8 cellular contexts compared by ENCODE assay signal in genomic region chr19:29715695-29716581, GRCh38. TPM values are rescaled to one million over a fixed set of nuclear protein-coding genes. Genes with fewer than 3 reads are reported as not detected.
DNase-seq lines count a peak whose midpoint lies in the region; ATAC-seq, FAIRE-seq and TF ChIP-seq lines count a peak whose summit lies in the region.

No MANE protein-coding gene starts in this region.

- peaks cover 25% of the 10 kb centered on the region for H3K79me2 ChIP-seq in MM.1S (ENCODE audit: low read length)

- peaks cover 11% of the 10 kb centered on the region; the same call in 1 of the 2 replicates for H3F3A ChIP-seq in MM.1S (ENCODE audit: insufficient read depth, low read length)

- in situ Hi-C loops in ACHN (cut with HindIII; ENCODE audit: low pct_ligation_motif_present, low pct_unique_long_range_greater_than_20kb, low sequenced_read_pairs): no loop called here

- FAIRE-seq in bronchial epithelial cell (lab: Jason Lieb, UNC): no peak

- H3K27ac ChIP-seq in MM.1S (ENCODE audit: low read length): peak overlapping the region; percentile 55; the same call in 1 of the 2 replicates
- peak overlapping the region; percentile 84 to 99 for H3K27ac ChIP-seq in lung (ENCODE audit: low read depth in 1 of 2, low read length in 1 of 2)
- H3K27ac ChIP-seq in urinary bladder (ENCODE audit: low read depth): peak overlapping the region; percentile 86

- peak overlapping the region; percentile 80 for H2AFZ ChIP-seq in MM.1S (ENCODE audit: low read length)

- H3K9me3 ChIP-seq in MM.1S (replicated peaks; ENCODE audit: insufficient read depth, low read length) (no peaks in the 10 kb centered on the region), lung (ENCODE audit: control insufficient read depth in 2 of 2, insufficient read depth in 1 of 2, low read length in 1 of 2) (no peaks in the 10 kb centered on the region)

- peak overlapping the region; percentile 76 for H3K4me2 ChIP-seq in MM.1S (ENCODE audit: low read depth, low read length)

- no peaks in the 10 kb centered on the region for H3K9me2 ChIP-seq in MM.1S (replicated peaks; ENCODE audit: insufficient read depth, low read length)

- no peak for TF ChIP-seq CTCF in MM.1S (IDR thresholded peaks at IDR 0.05; ENCODE audit: low read length)
- no peak for TF ChIP-seq CTCF in bronchial epithelial cell (IDR thresholded peaks at IDR 0.05; ENCODE audit: insufficient read depth, low read length, severe bottlenecking)
- no peak for TF ChIP-seq CTCF in lung (IDR thresholded peaks at IDR 0.05; ENCODE audit: control extremely low read depth, extremely low read depth)

- H3K27me3 ChIP-seq in MM.1S (replicated peaks; ENCODE audit: insufficient read depth, low read length) (peaks cover 6% of the 10 kb centered on the region), bronchial epithelial cell (ENCODE audit: control insufficient read depth, insufficient read depth, low read length) (no peaks in the 10 kb centered on the region), lung (ENCODE audit: control insufficient read depth, insufficient read depth) (no peaks in the 10 kb centered on the region)

- H4K20me1 ChIP-seq in MM.1S (ENCODE audit: insufficient read depth, low read length): no peaks in the 10 kb centered on the region

- H3K4me1 ChIP-seq in MM.1S (ENCODE audit: low read length) (no peaks in the 10 kb centered on the region; the same call in 1 of the 2 replicates), lung (ENCODE audit: control insufficient read depth in 2 of 2, insufficient read depth in 2 of 2, low read length in 2 of 2) (peaks cover 6 to 9% of the 10 kb centered on the region in 2 donors), urinary bladder (ENCODE audit: insufficient read depth) (no peaks in the 10 kb centered on the region)

- peak overlapping the region; percentile 98 for H3K9ac ChIP-seq in MM.1S (ENCODE audit: low read length)

- WGBS in lung, 2 donors: 32 to 41% methylated on average over 13 of the region's 13 CpGs
- 32% methylated on average over 13 of the region's 13 CpGs for WGBS in urinary bladder

- no peaks in the 10 kb centered on the region for H3K36me3 ChIP-seq in MM.1S (replicated peaks; ENCODE audit: insufficient read depth, low read length)
- no peaks in the 10 kb centered on the region for H3K36me3 ChIP-seq in bronchial epithelial cell (ENCODE audit: control insufficient read depth, insufficient read depth, low read length)
- peaks cover 0 to 4% of the 10 kb centered on the region in 2 donors for H3K36me3 ChIP-seq in lung (ENCODE audit: control insufficient read depth in 2 of 2, insufficient read depth in 2 of 2, low read length in 2 of 2)
- H3K36me3 ChIP-seq in urinary bladder (ENCODE audit: insufficient read depth): no peaks in the 10 kb centered on the region

- H3K4me3 ChIP-seq in MM.1S (ENCODE audit: low read length) (peak overlapping the region; percentile 96), bronchial epithelial cell (ENCODE audit: low read depth, low read length) (peak overlapping the region; percentile 71), lung (peak overlapping the region; percentile 71), urinary bladder (ENCODE audit: low read depth, low read length) (peak overlapping the region; percentile 87)

- ATAC-seq in GM18873 (IDR thresholded peaks at IDR 0.05; ENCODE audit: low FRiP score, unreplicated experiment) (peak; percentile 11), lung (ENCODE audit: insufficient read depth, low FRiP score) (no peak), GM19467 (IDR thresholded peaks at IDR 0.05; ENCODE audit: unreplicated experiment) (no peak)

- peak; percentile 6 for DNase-seq in ACHN
- DNase-seq in MM.1S: no peak
- DNase-seq in bronchial epithelial cell (ENCODE audit: low read depth): peak; percentile 10
- no peak for DNase-seq in lung (ENCODE audit: low spot score)
- DNase-seq in retina: no peak

RNA-seq across cellular contexts. Expression of gene C19orf12, which starts 0.9 kb away (rescaled TPM):
- total RNA-seq in bronchial epithelial cell (9.0 and 9.7 TPM in 2 replicates), lung (10 to 100 TPM; 19.3 to 26.0 TPM), urinary bladder (20.8 TPM)
- polyA plus RNA-seq in lung (10 to 100 TPM; 11.4 to 16.1 TPM), urinary bladder (26.5 TPM)

RNA-seq across cellular contexts. Expression of gene PLEKHF1, which starts 50.7 kb away (rescaled TPM):
- total RNA-seq in bronchial epithelial cell: 11.9 and 23.4 TPM in 2 replicates
- total RNA-seq in lung: 10 to 100 TPM in 1 of 2 donors, 1 to 10 TPM in 1; 5.7 to 13.2 TPM
- polyA plus RNA-seq in lung: 10 to 100 TPM in 1 of 2 donors, 1 to 10 TPM in 1; 8.9 to 11.9 TPM
- 13.4 TPM for total RNA-seq in urinary bladder
- 30.8 TPM for polyA plus RNA-seq in urinary bladder

Comparison
In these comparisons a context has a peak if more than half of its experiments do, and no peak if none do; other contexts are left out.
1. DNase-seq: peak in ACHN (single experiment) and bronchial epithelial cell (single experiment); none in MM.1S (single experiment), lung (single experiment) and retina (single experiment).
2. Peak in every context shown above with its lines, with median percentiles within 50 percentile points of each other: H3K27ac ChIP-seq and H3K4me3 ChIP-seq.